Comparison of ENCODE assay signal across 1 cellular context in the genomic region with DNA sequence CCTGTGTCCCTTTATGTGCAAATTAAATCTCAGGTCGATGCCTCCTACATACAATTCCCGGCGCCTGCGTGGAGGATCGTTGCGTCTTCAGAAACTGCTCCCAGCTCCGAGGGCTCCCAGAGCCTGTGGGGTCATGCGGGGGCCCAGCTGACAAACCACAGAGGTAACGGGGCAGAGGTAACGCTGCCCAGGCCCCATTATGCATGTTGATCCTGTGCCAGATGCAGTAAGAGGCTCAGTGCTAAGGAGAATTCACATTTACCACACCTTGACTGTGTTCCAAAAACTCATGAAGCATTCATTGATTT.
TF ChIP-seq lines count a peak whose summit lies in the region.

No MANE protein-coding gene starts in this region.

TF ChIP-seq in H1, 55 proteins besides CTCF, POLR2A, EP300 and RAD21 (continued from another document):
- TF ChIP-seq HDAC6 (IDR thresholded peaks at IDR 0.05; ENCODE audit: low read depth, low read length) (no peak), CEBPB (IDR thresholded peaks at IDR 0.05; ENCODE audit: low read depth, low read length) (no peak), RFX5 (IDR thresholded peaks at IDR 0.05; ENCODE audit: borderline replicate concordance, low read depth, low read length) (no peak), MAFK (IDR thresholded peaks at IDR 0.05; ENCODE audit: low read depth, low read length) (no peak), KDM1A (IDR thresholded peaks at IDR 0.05; ENCODE audit: borderline replicate concordance, low read length) (no peak), TAF1 (IDR thresholded peaks at IDR 0.05; ENCODE audit: low read depth, low read length) (no peak), CREB1 (IDR thresholded peaks at IDR 0.05) (no peak), BACH1 (IDR thresholded peaks at IDR 0.05; ENCODE audit: low read length) (no peak), HDAC2 (IDR thresholded peaks at IDR 0.05; ENCODE audit: borderline replicate concordance in 1 of 2, low read depth in 2 of 2, low read length in 2 of 2) (no peak), TAF7 (optimal IDR thresholded peaks at IDR 0.05; ENCODE audit: borderline replicate concordance, low read depth, low read length) (no peak)
- TF ChIP-seq, protein P1, sequence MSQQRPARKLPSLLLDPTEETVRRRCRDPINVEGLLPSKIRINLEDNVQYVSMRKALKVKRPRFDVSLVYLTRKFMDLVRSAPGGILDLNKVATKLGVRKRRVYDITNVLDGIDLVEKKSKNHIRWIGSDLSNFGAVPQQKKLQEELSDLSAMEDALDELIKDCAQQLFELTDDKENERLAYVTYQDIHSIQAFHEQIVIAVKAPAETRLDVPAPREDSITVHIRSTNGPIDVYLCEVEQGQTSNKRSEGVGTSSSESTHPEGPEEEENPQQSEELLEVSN (IDR thresholded peaks at IDR 0.05): no peak
